Comparison of ENCODE assay signal across 11 cellular contexts in genomic region chr20:48329676-48330644, GRCh38.
DNase-seq lines count a peak whose midpoint lies in the region; ATAC-seq and TF ChIP-seq lines count a peak whose summit lies in the region.
"Had no signal": no experiment of that assay in that cellular context is flagged by ENCODE, and none has a peak within 500 bp of the region (broad histone marks: within the 10 kb centered on the region; RNA-seq: fewer than 3 reads in every experiment).

No MANE protein-coding gene starts in this region.

- TF ChIP-seq CTCF in left ventricle myocardium inferior (IDR thresholded peaks at IDR 0.05; ENCODE audit: borderline replicate concordance) = peak; percentile 41
- peak in 1 of 2 donors; percentile 18 for TF ChIP-seq CTCF in fibroblast of lung (conservative IDR thresholded peaks at IDR 0.05 in 1 of 2, IDR thresholded peaks at IDR 0.05 in 1 of 2; ENCODE audit: low read depth in 1 of 2, low read length in 2 of 2)
- no peak for TF ChIP-seq CTCF in uterus (IDR thresholded peaks at IDR 0.05)

- intact Hi-C loops in left ventricle myocardium inferior (cut with micrococcal nuclease) (no loop called here), left ventricle myocardium superior (cut with micrococcal nuclease) (no loop called here), uterus (cut with DNase I; ENCODE audit: low total_unique reads) (loop anchor here (5.0 kb wide), 1 partner anchor 1168 kb away; no protein-coding TSS in a partner anchor)

- ATAC-seq in left ventricle myocardium superior (no peak), HG02885 (IDR thresholded peaks at IDR 0.05; ENCODE audit: poor library complexity, unreplicated experiment) (no peak)
- ATAC-seq: natural killer cell had no signal

- H3K27ac ChIP-seq in left ventricle myocardium inferior (replicated peaks) (no peak overlapping the region), fibroblast of lung (ENCODE audit: insufficient read depth, low read length) (no peak overlapping the region), uterus (no peak overlapping the region)
- H3K27ac ChIP-seq: dorsolateral prefrontal cortex had no signal

- no peaks in the 10 kb centered on the region for H3K9me3 ChIP-seq in left ventricle myocardium inferior (replicated peaks)
- no peaks in the 10 kb centered on the region for H3K9me3 ChIP-seq in fibroblast of lung (ENCODE audit: control insufficient read depth, insufficient read depth, low read depth, low read length)
- H3K9me3 ChIP-seq in uterus = no peaks in the 10 kb centered on the region

- H3K4me1 ChIP-seq in left ventricle myocardium inferior = peaks cover 13% of the 10 kb centered on the region
- no peaks in the 10 kb centered on the region for H3K4me1 ChIP-seq in fibroblast of lung (ENCODE audit: control insufficient read depth, extremely low read depth, insufficient read depth, low read length)
- H3K4me1 ChIP-seq in uterus = no peaks in the 10 kb centered on the region

- H3K27me3 ChIP-seq in left ventricle myocardium inferior (ENCODE audit: low read depth) (peaks cover 17% of the 10 kb centered on the region), fibroblast of lung (ENCODE audit: control insufficient read depth, insufficient read depth, low read length) (no peaks in the 10 kb centered on the region), uterus (no peaks in the 10 kb centered on the region)

- TF ChIP-seq POLR2A in uterus (IDR thresholded peaks at IDR 0.05) = no peak

- no peaks in the 10 kb centered on the region for H3K36me3 ChIP-seq in left ventricle myocardium inferior
- no peaks in the 10 kb centered on the region for H3K36me3 ChIP-seq in fibroblast of lung (ENCODE audit: control insufficient read depth, insufficient read depth, low read length)
- H3K36me3 ChIP-seq in uterus = no peaks in the 10 kb centered on the region

- H4K20me1 ChIP-seq in fibroblast of lung (ENCODE audit: control insufficient read depth, extremely low read depth, insufficient read depth, low read length) = no peaks in the 10 kb centered on the region

- DNase-seq in left ventricle myocardium inferior (no peak), left ventricle myocardium superior (no peak), NCI-H82 treated with DMSO at 0.1 percent for 48 hours (lab: John Stamatoyannopoulos, UW; ENCODE audit: unreplicated experiment) (peak; percentile 21), fibroblast of lung (ENCODE audit: low read depth in 2 of 2) (peak; percentile 28 to 71), uterus (no peak), NCI-H2196 treated with DMSO at 0.1 percent for 48 hours (lab: John Stamatoyannopoulos, UW; ENCODE audit: unreplicated experiment) (no peak)
- no peak for DNase-seq in effector CD4-positive, alpha-beta T cell
- DNase-seq: activated CD4-positive, alpha-beta T cell treated with anti-CD3 and anti-CD28 coated beads for 48 hours; dorsolateral prefrontal cortex; natural killer cell had no signal

- no peak overlapping the region for H3K9ac ChIP-seq in fibroblast of lung (ENCODE audit: insufficient read depth, low read length)

- no peak overlapping the region for H3K4me2 ChIP-seq in fibroblast of lung (ENCODE audit: extremely low read depth, insufficient read depth, low read length)

- H3K79me2 ChIP-seq in fibroblast of lung (ENCODE audit: control insufficient read depth, insufficient read depth, low read length) = no peaks in the 10 kb centered on the region

- H3K4me3 ChIP-seq in left ventricle myocardium inferior (no peak overlapping the region), fibroblast of lung (replicated peaks in 1 of 4; ENCODE audit: control extremely low read depth in 1 of 4, insufficient read depth in 1 of 4, low read depth in 3 of 4, low read length in 4 of 4) (no peak overlapping the region), uterus (no peak overlapping the region)
- H3K4me3 ChIP-seq: dorsolateral prefrontal cortex had no signal

- H2AFZ ChIP-seq in fibroblast of lung (ENCODE audit: low read length) = no peak overlapping the region

Comparison
In these comparisons a context has a peak if more than half of its experiments do, and no peak if none do; other contexts are left out.
1. DNase-seq: peak in NCI-H82 treated with DMSO at 0.1 percent for 48 hours (single experiment) and fibroblast of lung (2 of 2); none in left ventricle myocardium inferior (single experiment), left ventricle myocardium superior (single experiment), effector CD4-positive, alpha-beta T cell (single experiment), uterus (0 of 2) and NCI-H2196 treated with DMSO at 0.1 percent for 48 hours (single experiment).